Comparison of ENCODE assay signal across 8 cellular contexts in genomic region chr19:12495002-12495802, GRCh38. TPM values are rescaled to one million over a fixed set of nuclear protein-coding genes. Genes with fewer than 3 reads are reported as not detected.
A peak's percentile ranks its signal among the peaks of the same experiment; 100 is the strongest.
DNase-seq lines count a peak whose midpoint lies in the region; ATAC-seq and TF ChIP-seq lines count a peak whose summit lies in the region.

No MANE protein-coding gene starts in this region.

- TF ChIP-seq CTCF in GM10248 (IDR thresholded peaks at IDR 0.05; ENCODE audit: control extremely low read depth, extremely low read depth, low read depth, missing control alignments) (peak; percentile 44), choroid plexus epithelial cell (conservative IDR thresholded peaks at IDR 0.05; ENCODE audit: low read depth, low read length) (peak; percentile 26), kidney epithelial cell (IDR thresholded peaks at IDR 0.05; ENCODE audit: insufficient read depth, low read length, poor library complexity, severe bottlenecking) (peak; percentile 37)

- intact Hi-C loops in activated CD4-positive, alpha-beta T cell treated with anti-CD3 and anti-CD28 coated beads for 36 hours (cut with DNase I, micrococcal nuclease), result loop anchor here in 1 of 2 experiments (1.0 kb wide), 7 partner anchors 11 to 162 kb away; partner anchors contain the start of genes ZNF442, ZNF443, ZNF490 and ZNF563

- peak overlapping the region; percentile 65 for H3K4me3 ChIP-seq in choroid plexus epithelial cell (ENCODE audit: low read depth, low read length)
- peak overlapping the region; percentile 40 for H3K4me3 ChIP-seq in kidney epithelial cell (ENCODE audit: low read depth, low read length)

- H3K36me3 Mint-ChIP-seq in activated CD4-positive, alpha-beta T cell treated with anti-CD3 and anti-CD28 coated beads for 36 hours (ENCODE audit: low read depth), result no peaks in the 10 kb centered on the region

- POLR2A ChIA-PET in GM10248 (lab: Yijun Ruan, JAX), result interaction anchor here (0.5 to 1.7 kb wide), 4 partner anchors 11 to 368 kb away, joined by 4 to 6 read pairs (median 5); partner anchors contain the start of genes ZNF443 and ZNF709
- POLR2A ChIA-PET in activated CD4-positive, alpha-beta T cell treated with anti-CD3 and anti-CD28 coated beads for 36 hours (lab: Charles Lee), result interaction anchor here (0.5 to 1.7 kb wide), 6 partner anchors 11 to 460 kb away, joined by 3 to 8 read pairs (median 4); partner anchors contain the start of genes ZNF136 and ZNF709

- CTCF ChIA-PET in GM10248 (lab: Yijun Ruan, JAX), result interaction anchor here (0.8 to 1.8 kb wide), 14 partner anchors 9 to 532 kb away, joined by 3 to 12 read pairs (median 4); partner anchors contain the start of genes ZNF442, ZNF443, ZNF563 and ZNF709
- CTCF ChIA-PET in activated CD4-positive, alpha-beta T cell treated with anti-CD3 and anti-CD28 coated beads for 36 hours (lab: Charles Lee), result interaction anchor here (0.6 to 1.3 kb wide), 7 partner anchors 12 to 353 kb away, joined by 3 to 5 read pairs (median 3); no protein-coding TSS in a partner anchor

- no peaks in the 10 kb centered on the region for H3K27me3 Mint-ChIP-seq in activated CD4-positive, alpha-beta T cell treated with anti-CD3 and anti-CD28 coated beads for 36 hours

- peaks cover 7% of the 10 kb centered on the region for H3K4me1 Mint-ChIP-seq in activated CD4-positive, alpha-beta T cell treated with anti-CD3 and anti-CD28 coated beads for 36 hours

- peaks cover 4% of the 10 kb centered on the region for H3K9me3 Mint-ChIP-seq in activated CD4-positive, alpha-beta T cell treated with anti-CD3 and anti-CD28 coated beads for 36 hours (ENCODE audit: low read depth)

- no peaks in the 10 kb centered on the region for H3K27me3 ChIP-seq in kidney epithelial cell (ENCODE audit: control insufficient read depth, insufficient read depth, low read length)

- H3K36me3 ChIP-seq in kidney epithelial cell (ENCODE audit: control insufficient read depth, insufficient read depth, low read length), result no peaks in the 10 kb centered on the region

- DNase-seq in GM10248 (ENCODE audit: extremely low spot score), result peak; percentile 89
- peak; percentile 95 for DNase-seq in NCI-H2171 treated with DMSO at 0.1 percent for 48 hours (lab: John Stamatoyannopoulos, UW)
- peak; percentile 97 for DNase-seq in activated CD4-positive, alpha-beta T cell treated with anti-CD3 and anti-CD28 coated beads for 36 hours
- DNase-seq in choroid plexus epithelial cell (ENCODE audit: low read depth), result peak; percentile 75
- peak; percentile 54 for DNase-seq in kidney epithelial cell (ENCODE audit: low read depth)
- peak; percentile 85 to 87 for DNase-seq in stimulated activated CD4-positive, alpha-beta T cell treated with anti-CD3 and anti-CD28 coated beads, Interleukin-15, amount 100 ng/mL, for 1 hour (ENCODE audit: low read depth in 1 of 2, low spot score in 1 of 2)

- peak overlapping the region; percentile 75 for H3K4me3 Mint-ChIP-seq in activated CD4-positive, alpha-beta T cell treated with anti-CD3 and anti-CD28 coated beads for 36 hours

- H3K27ac Mint-ChIP-seq in activated CD4-positive, alpha-beta T cell treated with anti-CD3 and anti-CD28 coated beads for 36 hours, result peak overlapping the region; percentile 71

- ATAC-seq in HG02943 (IDR thresholded peaks at IDR 0.05; ENCODE audit: low read depth, unreplicated experiment) (peak; percentile 90), GM18870 (IDR thresholded peaks at IDR 0.05; ENCODE audit: unreplicated experiment) (no peak)
- ATAC-seq in activated CD4-positive, alpha-beta T cell treated with anti-CD3 and anti-CD28 coated beads for 36 hours, result peak; percentile 100

RNA-seq across cellular contexts. Expression of gene ZNF709, which starts 10.6 kb away (rescaled TPM):
- total RNA-seq in activated CD4-positive, alpha-beta T cell treated with anti-CD3 and anti-CD28 coated beads for 36 hours, result 1 to 10 TPM; 1.7 to 2.1 TPM
- total RNA-seq in kidney epithelial cell, result 0.75 and 2.0 TPM in 2 replicates

RNA-seq across cellular contexts. Expression of gene ZNF443, which starts 54.4 kb away (rescaled TPM):
- total RNA-seq in activated CD4-positive, alpha-beta T cell treated with anti-CD3 and anti-CD28 coated beads for 36 hours, result 1 to 10 TPM; 3.4 to 4.0 TPM
- total RNA-seq in kidney epithelial cell, result 3.4 and 3.6 TPM in 2 replicates

RNA-seq across cellular contexts. Expression of gene ZNF564, which starts 56.1 kb away (rescaled TPM):
- total RNA-seq in activated CD4-positive, alpha-beta T cell treated with anti-CD3 and anti-CD28 coated beads for 36 hours, result 1 to 10 TPM; 5.2 to 5.6 TPM
- total RNA-seq in kidney epithelial cell, result 4.0 and 7.9 TPM in 2 replicates
